In the genomic region with DNA sequence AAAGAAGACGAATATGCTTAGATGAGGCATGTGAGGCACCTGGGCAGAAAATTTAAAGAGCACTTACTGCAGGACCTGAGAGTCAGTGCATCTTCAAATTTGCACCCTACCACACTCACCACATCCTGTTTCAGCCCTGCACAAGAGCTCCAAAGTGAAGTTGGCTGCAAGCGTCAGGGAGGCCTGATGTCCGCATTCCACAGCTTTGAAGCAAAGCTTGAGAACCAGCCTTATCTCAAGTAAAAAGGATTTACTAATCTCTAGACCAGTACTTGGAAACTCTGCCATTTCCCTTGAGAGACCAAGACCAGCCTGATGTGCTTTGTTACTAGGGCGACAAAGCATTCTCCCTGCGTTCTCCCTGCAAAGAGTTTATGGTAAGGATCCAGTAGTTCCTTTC, we compare ENCODE assay signal across 8 cellular contexts. TPM values are rescaled to one million over a fixed set of nuclear protein-coding genes. Genes with fewer than 3 reads are reported as not detected.
A peak's percentile ranks its signal among the peaks of the same experiment; 100 is the strongest.
DNase-seq lines count a peak whose midpoint lies in the region; ATAC-seq and TF ChIP-seq lines count a peak whose summit lies in the region.

No MANE protein-coding gene starts in this region.

- no peak overlapping the region for H3K4me3 ChIP-seq in gastroesophageal sphincter

- CTCF ChIA-PET in T-cell (lab: Charles Lee) = interaction anchor here (0.6 to 9.1 kb wide), 11 partner anchors 16 to 810 kb away, joined by 3 to 74 read pairs (median 6); partner anchors contain the start of genes ANKAR (in 2 of the 2) and OSGEPL1 (in 2 of the 2)

- no peak for TF ChIP-seq EP300 in gastroesophageal sphincter (IDR thresholded peaks at IDR 0.05)

- peaks cover 37 to 59% (median 49%) of the 10 kb centered on the region in 3 donors for H3K4me1 Mint-ChIP-seq in T-cell

- H3K36me3 ChIP-seq in gastroesophageal sphincter = no peaks in the 10 kb centered on the region

- POLR2A ChIA-PET in T-cell (lab: Charles Lee) = interaction anchor here (0.5 to 0.6 kb wide), 3 partner anchors 13 to 69 kb away, joined by 3 to 4 read pairs (median 3); no protein-coding TSS in a partner anchor

- H3K9me3 Mint-ChIP-seq in T-cell = no peaks in the 10 kb centered on the region

- peak; percentile 46 for ATAC-seq in GM18517 (IDR thresholded peaks at IDR 0.05; ENCODE audit: unreplicated experiment)
- ATAC-seq in HG02870 (IDR thresholded peaks at IDR 0.05; ENCODE audit: unreplicated experiment) = peak; percentile 57
- peak; percentile 26 to 57 (median 40) for ATAC-seq in T-cell (replicated peaks in 1 of 4)
- no peak for ATAC-seq in gastroesophageal sphincter
- ATAC-seq in HG02970 (IDR thresholded peaks at IDR 0.05; ENCODE audit: low FRiP score, unreplicated experiment) = no peak

- no peak for TF ChIP-seq POLR2A in gastroesophageal sphincter (IDR thresholded peaks at IDR 0.05)

- no peak for TF ChIP-seq CTCF in gastroesophageal sphincter (IDR thresholded peaks at IDR 0.05)

- H3K27ac ChIP-seq in gastroesophageal sphincter = no peak overlapping the region

- H3K27ac Mint-ChIP-seq in T-cell = peak overlapping the region; percentile 95 to 97

- H3K27me3 ChIP-seq in gastroesophageal sphincter = no peaks in the 10 kb centered on the region

- peak overlapping the region; percentile 32 to 65 (median 53) for H3K4me3 Mint-ChIP-seq in T-cell

- no peaks in the 10 kb centered on the region for H3K9me3 ChIP-seq in gastroesophageal sphincter

- peaks cover 0 to 14% (median 3%) of the 10 kb centered on the region in 3 donors for H3K4me1 ChIP-seq in gastroesophageal sphincter

- WGBS in gastroesophageal sphincter (ENCODE audit: low coverage in 1 of 2), 2 donors = 24 to 62% methylated on average over 4 of the region's 5 CpGs

- no peaks in the 10 kb centered on the region for H3K27me3 Mint-ChIP-seq in T-cell

- H3K36me3 Mint-ChIP-seq in T-cell = no peaks in the 10 kb centered on the region

- DNase-seq in T-cell (peak in 30 of 34 experiments; percentile 18 to 64 (median 38)), fibroblast of peridontal ligament (ENCODE audit: extremely low read depth) (peak; percentile 35), ecto neural progenitor cell (ENCODE audit: low spot score) (no peak), GM19240 (ENCODE audit: insufficient read length, low spot score) (no peak)

RNA-seq across cellular contexts. Expression of gene ASNSD1, which starts 3.4 kb away (rescaled TPM):
- 10 to 100 TPM; 31.7 to 43.8 (median 35.9) TPM for total RNA-seq in T-cell
- 10 to 100 TPM; 40.3 to 76.1 (median 52.9) TPM for total RNA-seq in gastroesophageal sphincter

RNA-seq across cellular contexts. Expression of gene ANKAR, which starts 16.6 kb away (rescaled TPM):
- 10 to 100 TPM; 12.5 to 14.9 (median 12.9) TPM for total RNA-seq in T-cell
- total RNA-seq in gastroesophageal sphincter = 10 to 100 TPM in 3 of 4 donors, 1 to 10 TPM in 1; 3.7 to 36.1 (median 13.4) TPM

Comparison
In these comparisons a context has a peak if more than half of its experiments do, and no peak if none do; other contexts are left out.
1. ATAC-seq: peak in GM18517 (single experiment), HG02870 (single experiment) and T-cell (4 of 4); none in gastroesophageal sphincter (single experiment) and HG02970 (single experiment).
2. DNase-seq: peak in T-cell (30 of 34) and fibroblast of peridontal ligament (single experiment); none in ecto neural progenitor cell (single experiment) and GM19240 (single experiment).